ENCODE assay signal across 8 cellular contexts in genomic region chr16:70437582-70438324, GRCh38. TPM values are rescaled to one million over a fixed set of nuclear protein-coding genes. Genes with fewer than 3 reads are reported as not detected.
DNase-seq lines count a peak whose midpoint lies in the region; ATAC-seq and TF ChIP-seq lines count a peak whose summit lies in the region.

No MANE protein-coding gene starts in this region.

- no peak for ATAC-seq in GM21526 (IDR thresholded peaks at IDR 0.05; ENCODE audit: low FRiP score, unreplicated experiment)

- DNase-seq in EL (peak; percentile 67), LHCN-M2 (ENCODE audit: low read depth) (peak; percentile 49), astrocyte of the hippocampus (ENCODE audit: low read depth, low spot score) (peak; percentile 63), suprapubic skin (ENCODE audit: low spot score in 2 of 2) (no peak), NCI-H345 (lab: John Stamatoyannopoulos, UW) (no peak), SHP77 (lab: John Stamatoyannopoulos, UW) (no peak)

- no peak for TF ChIP-seq RAD21 in liver (IDR thresholded peaks at IDR 0.05)

- peaks cover 13 to 30% (median 19%) of the 10 kb centered on the region in 4 donors for H3K4me1 ChIP-seq in liver (ENCODE audit: control insufficient read depth in 4 of 4, insufficient read depth in 4 of 4, low read length in 3 of 4)
- H3K4me1 ChIP-seq in suprapubic skin = peaks cover 53% of the 10 kb centered on the region

- 46% methylated on average over 15 of the region's 15 CpGs for WGBS in liver
- WGBS in suprapubic skin = 13% methylated on average over 15 of the region's 15 CpGs

- H3K36me3 ChIP-seq in liver (ENCODE audit: control insufficient read depth in 4 of 4, insufficient read depth in 3 of 4, low read depth in 1 of 4, low read length in 3 of 4) (no peaks in the 10 kb centered on the region), suprapubic skin (peaks cover 3% of the 10 kb centered on the region)

- TF ChIP-seq POLR2A in suprapubic skin (IDR thresholded peaks at IDR 0.05) = no peak

- peak overlapping the region in 1 of 2 donors; percentile 63 for H3K9ac ChIP-seq in liver (ENCODE audit: low read depth in 1 of 2, low read length in 2 of 2)

- no peak for TF ChIP-seq CTCF in liver (IDR thresholded peaks at IDR 0.05; ENCODE audit: low read depth, low read length, missing input control)
- TF ChIP-seq CTCF in suprapubic skin (IDR thresholded peaks at IDR 0.05) = no peak

- peak overlapping the region; percentile 5 to 59 for H3K27ac ChIP-seq in liver (ENCODE audit: low read depth in 1 of 2, low read length in 2 of 2)
- H3K27ac ChIP-seq in suprapubic skin = peak overlapping the region; percentile 61

- no peak for TF ChIP-seq EP300 in suprapubic skin (IDR thresholded peaks at IDR 0.05)

- H3K27me3 ChIP-seq in liver (ENCODE audit: control insufficient read depth in 4 of 4, insufficient read depth in 4 of 4, low read length in 3 of 4) (no peaks in the 10 kb centered on the region), suprapubic skin (no peaks in the 10 kb centered on the region)

- H3K4me3 ChIP-seq in liver (ENCODE audit: low read depth in 1 of 3, low read length in 3 of 3) = peak overlapping the region; percentile 43 to 90 (median 76)
- H3K4me3 ChIP-seq in suprapubic skin = peak overlapping the region; percentile 78

- H3K9me3 ChIP-seq in liver (ENCODE audit: control insufficient read depth in 4 of 4, low read length in 3 of 4) (no peaks in the 10 kb centered on the region), suprapubic skin (no peaks in the 10 kb centered on the region)

TF ChIP-seq in liver, 16 proteins besides CTCF, POLR2A, EP300 and RAD21:
- TF ChIP-seq FOXA2 (IDR thresholded peaks at IDR 0.05) (no peak), YY1 (IDR thresholded peaks at IDR 0.05) (no peak), FOXA1 (IDR thresholded peaks at IDR 0.05) (no peak), SP1 (IDR thresholded peaks at IDR 0.05) (no peak), EGR1 (IDR thresholded peaks at IDR 0.05; ENCODE audit: low read depth in 2 of 2) (no peak), HNF4A (conservative IDR thresholded peaks at IDR 0.05) (no peak), JUND (IDR thresholded peaks at IDR 0.05) (no peak), ATF3 (IDR thresholded peaks at IDR 0.05) (no peak), RXRA (IDR thresholded peaks at IDR 0.05) (no peak), HNF4G (IDR thresholded peaks at IDR 0.05) (no peak), ZBTB33 (IDR thresholded peaks at IDR 0.05) (no peak)

RNA-seq across cellular contexts. Expression of gene ST3GAL2, which starts 1.1 kb away (rescaled TPM):
- total RNA-seq in LHCN-M2 (2014; rRNA removed) (23.0 and 28.3 TPM in 2 replicates), liver (10 to 100 TPM; 16.1 to 53.1 TPM), suprapubic skin (10 to 100 TPM in 3 of 4 donors, 1 to 10 TPM in 1; 7.1 to 16.5 (median 11.1) TPM)
- polyA plus RNA-seq in LHCN-M2 (2012) = 19.0 TPM
- polyA plus RNA-seq in liver = 1 to 10 TPM; 3.9 to 9.8 TPM

RNA-seq across cellular contexts. Expression of gene FCSK, which starts 16.6 kb away (rescaled TPM):
- total RNA-seq in LHCN-M2 (2014; rRNA removed) = 7.5 and 13.5 TPM in 2 replicates
- polyA plus RNA-seq in LHCN-M2 (2012) = 4.8 TPM
- 10 to 100 TPM in 1 of 2 donors, 1 to 10 TPM in 1; 7.3 to 20.2 TPM for total RNA-seq in liver
- polyA plus RNA-seq in liver = 1 to 10 TPM; 4.3 to 9.7 TPM
- 10 to 100 TPM; 15.7 to 44.7 (median 23.2) TPM for total RNA-seq in suprapubic skin

Comparison
In these comparisons a context has a peak if more than half of its experiments do, and no peak if none do; other contexts are left out.
1. DNase-seq: peak in EL (single experiment), LHCN-M2 (single experiment) and astrocyte of the hippocampus (single experiment); none in suprapubic skin (0 of 2), NCI-H345 (single experiment) and SHP77 (0 of 2).